In genomic region chr6:63572733-63573139, GRCh38 we compare ENCODE assay signal across 8 cellular contexts. TPM values are rescaled to one million over a fixed set of nuclear protein-coding genes. Genes with fewer than 3 reads are reported as not detected.
DNase-seq lines count a peak whose midpoint lies in the region; ATAC-seq, FAIRE-seq and TF ChIP-seq lines count a peak whose summit lies in the region.

No MANE protein-coding gene starts in this region.

- H3K4me1 Mint-ChIP-seq in CD4-positive, CD25-positive, alpha-beta regulatory T cell: peaks cover 6 to 43% (median 36%) of the 10 kb centered on the region in 4 donors
- peaks cover 44% of the 10 kb centered on the region for H3K4me1 Mint-ChIP-seq in nephron progenitor cell

- peaks cover 15% of the 10 kb centered on the region for H3K36me3 ChIP-seq in CD4-positive, CD25-positive, alpha-beta regulatory T cell (ENCODE audit: control insufficient read depth, insufficient read depth, low read length)
- peaks cover 13% of the 10 kb centered on the region for H3K36me3 ChIP-seq in Panc1 (ENCODE audit: control insufficient read depth, insufficient read depth, low read length)

- no peak for FAIRE-seq in GM19239 (lab: Jason Lieb, UNC)

- H3K36me3 Mint-ChIP-seq in CD4-positive, CD25-positive, alpha-beta regulatory T cell: peaks cover 10% of the 10 kb centered on the region
- peaks cover 14% of the 10 kb centered on the region for H3K36me3 Mint-ChIP-seq in nephron progenitor cell (ENCODE audit: low read depth)

- no peaks in the 10 kb centered on the region for H3K9me3 Mint-ChIP-seq in CD4-positive, CD25-positive, alpha-beta regulatory T cell
- peaks cover 6% of the 10 kb centered on the region for H3K9me3 Mint-ChIP-seq in nephron progenitor cell

- H3K27ac Mint-ChIP-seq in CD4-positive, CD25-positive, alpha-beta regulatory T cell: peak overlapping the region; percentile 95 to 99 (median 97)
- H3K27ac Mint-ChIP-seq in nephron progenitor cell: peak overlapping the region; percentile 96

- in situ Hi-C loops in Panc1 (cut with HindIII; ENCODE audit: low pct_unique_long_range_greater_than_20kb, low sequenced_read_pairs): loop anchor here (5.0 kb wide), 1 partner anchor 45 kb away; no protein-coding TSS in a partner anchor

- BruUV-seq in Panc1 (replicated peaks; lab: Mats Ljungman, UMichigan): no TSS peak

- CTCF ChIA-PET in Panc1 (lab: Charles Lee): no interaction called here

- TF ChIP-seq CTCF in Panc1 (IDR thresholded peaks at IDR 0.05) (no peak), nephron progenitor cell (IDR thresholded peaks at IDR 0.05) (no peak)

- POLR2A ChIA-PET in Panc1 (lab: Charles Lee): no interaction called here

- TF ChIP-seq POLR2A in erythroblast (IDR thresholded peaks at IDR 0.05; ENCODE audit: low read length): peak; percentile 54

- H3K4me3 ChIP-seq in CD4-positive, CD25-positive, alpha-beta regulatory T cell (ENCODE audit: low read depth, low read length): no peak overlapping the region
- H3K4me3 ChIP-seq in Panc1 (ENCODE audit: low read depth in 2 of 2, low read length in 2 of 2): peak overlapping the region; percentile 82 to 85

- H3K27me3 Mint-ChIP-seq in CD4-positive, CD25-positive, alpha-beta regulatory T cell: peaks cover 15% of the 10 kb centered on the region
- H3K27me3 Mint-ChIP-seq in nephron progenitor cell (ENCODE audit: low read depth, poor library complexity): peaks cover 6% of the 10 kb centered on the region

- no peak for DNase-seq in CD4-positive, CD25-positive, alpha-beta regulatory T cell
- DNase-seq in Panc1 (ENCODE audit: low read depth, low spot score) (no peak), erythroblast (lab: John Stamatoyannopoulos, UW) (no peak), nephron progenitor cell (no peak), AML-193 (lab: John Stamatoyannopoulos, UW) (no peak), KG1 (lab: John Stamatoyannopoulos, UW) (no peak), GM19239 (ENCODE audit: insufficient read length, low spot score) (no peak)

- peak overlapping the region; percentile 93 to 99 (median 94) for H3K4me3 Mint-ChIP-seq in CD4-positive, CD25-positive, alpha-beta regulatory T cell
- H3K4me3 Mint-ChIP-seq in nephron progenitor cell: peak overlapping the region; percentile 97

- H3K9me3 ChIP-seq in CD4-positive, CD25-positive, alpha-beta regulatory T cell (ENCODE audit: control insufficient read depth in 2 of 2, low read length in 2 of 2): no peaks in the 10 kb centered on the region
- H3K9me3 ChIP-seq in Panc1 (ENCODE audit: control insufficient read depth, insufficient read depth, low read depth, low read length): no peaks in the 10 kb centered on the region

- H3K4me1 ChIP-seq in CD4-positive, CD25-positive, alpha-beta regulatory T cell (ENCODE audit: control insufficient read depth, insufficient read depth, low read length, poor library complexity, severe bottlenecking): peaks cover 28% of the 10 kb centered on the region
- peaks cover 22% of the 10 kb centered on the region for H3K4me1 ChIP-seq in Panc1 (ENCODE audit: control insufficient read depth, insufficient read depth, low read length)

- no peak for ATAC-seq in CD4-positive, CD25-positive, alpha-beta regulatory T cell (ENCODE audit: low read depth in 2 of 2)
- peak; percentile 0 for ATAC-seq in GM21526 (IDR thresholded peaks at IDR 0.05; ENCODE audit: low FRiP score, unreplicated experiment)
- ATAC-seq in Panc1: peak; percentile 8

- intact Hi-C loops in Panc1 (cut with micrococcal nuclease; ENCODE audit: unreplicated experiment): loop anchor here (5.0 kb wide), 1 partner anchor 220 kb away; no protein-coding TSS in a partner anchor

- H3K27me3 ChIP-seq in CD4-positive, CD25-positive, alpha-beta regulatory T cell (ENCODE audit: control insufficient read depth, insufficient read depth, low read length): no peaks in the 10 kb centered on the region
- no peaks in the 10 kb centered on the region; the same call in 1 of the 2 replicates for H3K27me3 ChIP-seq in Panc1 (ENCODE audit: control insufficient read depth, insufficient read depth, low read length)

- H3K27ac ChIP-seq in CD4-positive, CD25-positive, alpha-beta regulatory T cell (ENCODE audit: insufficient read depth, low read length, poor library complexity, severe bottlenecking): peak overlapping the region; percentile 99
- peak overlapping the region; percentile 92 for H3K27ac ChIP-seq in Panc1 (ENCODE audit: low read length)

RNA-seq across cellular contexts. Expression of gene PTP4A1, which starts 0.5 kb away (rescaled TPM):
- total RNA-seq in CD4-positive, CD25-positive, alpha-beta regulatory T cell: 126 TPM
- polyA plus RNA-seq in CD4-positive, CD25-positive, alpha-beta regulatory T cell: 10 to 100 TPM; 54.1 to 72.7 (median 60.8) TPM
- 71.0 TPM for total RNA-seq in Panc1 (2021; ENCODE audit: unreplicated experiment)
- polyA plus RNA-seq in Panc1 (2012; ENCODE audit: insufficient read length): 29.3 TPM

Comparison
In these comparisons a context has a peak if more than half of its experiments do, and no peak if none do; other contexts are left out.
1. ATAC-seq: peak in GM21526 (single experiment) and Panc1 (single experiment); none in CD4-positive, CD25-positive, alpha-beta regulatory T cell (0 of 2).